8 cellular contexts compared by ENCODE assay signal in genomic region chr1:204516180-204516879, GRCh38. TPM values are rescaled to one million over a fixed set of nuclear protein-coding genes. Genes with fewer than 3 reads are reported as not detected.
DNase-seq lines count a peak whose midpoint lies in the region; ATAC-seq and TF ChIP-seq lines count a peak whose summit lies in the region.

Gene MDM4 (plus strand): TSS chr1:204516406. CDS start chr1:204525519, 9,113 bp downstream.

- peak within 1 kb of the TSS; percentile 71 for H2BK15ac ChIP-seq in mesenchymal stem cell (ENCODE audit: low read depth, poor library complexity, severe bottlenecking)

- H4K8ac ChIP-seq in mesenchymal stem cell (ENCODE audit: low read length) = peak within 1 kb of the TSS; percentile 95

- no peaks in the 10 kb centered on the region for H3K9me3 ChIP-seq in Caco-2
- H3K9me3 ChIP-seq in HUES48 (ENCODE audit: control insufficient read depth, insufficient read depth, low read length) = no peaks in the 10 kb centered on the region
- H3K9me3 ChIP-seq in endocrine pancreas (ENCODE audit: control insufficient read depth, low read length) = no peaks in the 10 kb centered on the region
- H3K9me3 ChIP-seq in mesenchymal stem cell (ENCODE audit: control insufficient read depth, low read length) = no peaks in the 10 kb centered on the region

- peak within 1 kb of the TSS; percentile 95 for H3K9ac ChIP-seq in HUES48 (ENCODE audit: low read depth, low read length)
- peak within 1 kb of the TSS; percentile 82 for H3K9ac ChIP-seq in endocrine pancreas (ENCODE audit: control insufficient read depth, insufficient read depth, low read length)
- peak within 1 kb of the TSS; percentile 99 for H3K9ac ChIP-seq in mesenchymal stem cell (ENCODE audit: low read length)

- intact Hi-C loops in Caco-2 (cut with micrococcal nuclease; ENCODE audit: unreplicated experiment) = loop anchor here (1.0 kb wide), 1 partner anchor 9 kb away; no protein-coding TSS in a partner anchor

- peak within 1 kb of the TSS in 1 of 2 experiments; percentile 51 for H3K23ac ChIP-seq in mesenchymal stem cell (ENCODE audit: low read length in 2 of 2)

- H3K27ac ChIP-seq in HUES48 (ENCODE audit: low read depth, low read length) = peak within 1 kb of the TSS; percentile 99
- peak within 1 kb of the TSS; percentile 76 for H3K27ac ChIP-seq in mesenchymal stem cell (ENCODE audit: low read length, poor library complexity, severe bottlenecking)

- H3K4me2 ChIP-seq in mesenchymal stem cell (ENCODE audit: low read length, poor library complexity, severe bottlenecking) = peak within 1 kb of the TSS; percentile 60

- H2BK120ac ChIP-seq in mesenchymal stem cell (ENCODE audit: low read depth, low read length) = peak within 1 kb of the TSS; percentile 80

- H2AK5ac ChIP-seq in mesenchymal stem cell (ENCODE audit: low read length, severe bottlenecking) = no peak within 1 kb of the TSS

- WGBS in mesenchymal stem cell = under 1% methylated on average over 43 of the region's 43 CpGs

- H2BK5ac ChIP-seq in mesenchymal stem cell (ENCODE audit: low read depth, low read length, poor library complexity, severe bottlenecking) = peak within 1 kb of the TSS; percentile 86

- no peaks in the 10 kb centered on the region for H3K4me1 ChIP-seq in Caco-2
- H3K4me1 ChIP-seq in HUES48 (ENCODE audit: control insufficient read depth, insufficient read depth, low read length) = no peaks in the 10 kb centered on the region
- no peaks in the 10 kb centered on the region for H3K4me1 ChIP-seq in endocrine pancreas (ENCODE audit: control insufficient read depth, insufficient read depth, low read length)
- H3K4me1 ChIP-seq in mesenchymal stem cell (ENCODE audit: control insufficient read depth, insufficient read depth, low read depth, low read length) = peaks cover 14% of the 10 kb centered on the region

- no peaks in the 10 kb centered on the region for H3K36me3 ChIP-seq in Caco-2 (ENCODE audit: control insufficient read depth, insufficient read depth, low read length)
- peaks cover 14% of the 10 kb centered on the region for H3K36me3 ChIP-seq in HUES48 (ENCODE audit: control insufficient read depth, insufficient read depth, low read length)
- H3K36me3 ChIP-seq in endocrine pancreas (ENCODE audit: control insufficient read depth, insufficient read depth, low read length) = no peaks in the 10 kb centered on the region
- peaks cover 12% of the 10 kb centered on the region in 2 experiments for H3K36me3 ChIP-seq in mesenchymal stem cell (ENCODE audit: control insufficient read depth in 1 of 2, insufficient read depth in 2 of 2, low read depth in 1 of 2, low read length in 2 of 2)

- peaks cover 3% of the 10 kb centered on the region for H3K79me1 ChIP-seq in mesenchymal stem cell (replicated peaks; ENCODE audit: low read length, poor library complexity, severe bottlenecking)

- ATAC-seq in GM21423 (IDR thresholded peaks at IDR 0.05; ENCODE audit: unreplicated experiment) = peak; percentile 76

- POLR2A ChIA-PET in Caco-2 (lab: Charles Lee) = interaction anchor here (0.5 to 1.8 kb wide), 12 partner anchors 9 to 1628 kb away, joined by 3 to 63 read pairs (median 3); partner anchors contain the start of gene PIK3C2B

- H3K27ac Mint-ChIP-seq in Caco-2 (ENCODE audit: unreplicated experiment) = no peak within 1 kb of the TSS

- no peak within 1 kb of the TSS for H2BK12ac ChIP-seq in mesenchymal stem cell (ENCODE audit: low read length in 2 of 2)

- H2AFZ ChIP-seq in mesenchymal stem cell (ENCODE audit: low read depth, low read length) = peak within 1 kb of the TSS; percentile 92

- peak within 1 kb of the TSS; percentile 29 to 94 for H3K4ac ChIP-seq in mesenchymal stem cell (ENCODE audit: low read depth in 1 of 2, low read length in 2 of 2)

- H3K18ac ChIP-seq in mesenchymal stem cell (ENCODE audit: low read depth in 1 of 2, low read length in 2 of 2) = peak within 1 kb of the TSS; percentile 89 to 98

- H3K36me3 Mint-ChIP-seq in Caco-2 (ENCODE audit: insufficient read depth, unreplicated experiment) = peaks cover 6% of the 10 kb centered on the region

- no peak for TF ChIP-seq CTCF in Caco-2 (IDR thresholded peaks at IDR 0.05; ENCODE audit: insufficient read depth in 1 of 2, low read depth in 1 of 2, low read length in 1 of 2, severe bottlenecking in 1 of 2, unreplicated experiment in 1 of 2)

- H3K27me3 Mint-ChIP-seq in Caco-2 (ENCODE audit: insufficient read depth, unreplicated experiment) = no peaks in the 10 kb centered on the region

- no peak within 1 kb of the TSS for H3K4me3 Mint-ChIP-seq in Caco-2 (ENCODE audit: unreplicated experiment)

- H3K4me1 Mint-ChIP-seq in Caco-2 (ENCODE audit: low read depth, unreplicated experiment) = peaks cover 7% of the 10 kb centered on the region

- H3K4me3 ChIP-seq in Caco-2 (ENCODE audit: low read depth, low read length) = peak within 1 kb of the TSS; percentile 49
- H3K4me3 ChIP-seq in HUES48 (ENCODE audit: low read depth, low read length) = peak within 1 kb of the TSS; percentile 93
- H3K4me3 ChIP-seq in endocrine pancreas (ENCODE audit: control insufficient read depth, insufficient read depth, low read length) = peak within 1 kb of the TSS; percentile 81
- H3K4me3 ChIP-seq in mesenchymal stem cell (ENCODE audit: insufficient read depth in 1 of 2, low read depth in 1 of 2, low read length in 2 of 2) = peak within 1 kb of the TSS; percentile 80 to 100

- H3K27me3 ChIP-seq in Caco-2 (replicated peaks; ENCODE audit: control insufficient read depth, insufficient read depth, low read length) (no peaks in the 10 kb centered on the region), HUES48 (ENCODE audit: control insufficient read depth, insufficient read depth, low read length) (no peaks in the 10 kb centered on the region), endocrine pancreas (ENCODE audit: control insufficient read depth, insufficient read depth, low read length) (no peaks in the 10 kb centered on the region), mesenchymal stem cell (ENCODE audit: control insufficient read depth in 1 of 2, insufficient read depth in 1 of 2, low read length in 2 of 2) (no peaks in the 10 kb centered on the region)

- CTCF ChIA-PET in Caco-2 (lab: Charles Lee) = interaction anchor here (0.6 to 1.7 kb wide), 9 partner anchors 9 to 345 kb away, joined by 3 to 22 read pairs (median 5); partner anchors contain the start of gene PIK3C2B

- H4K91ac ChIP-seq in mesenchymal stem cell (ENCODE audit: low read length) = peak within 1 kb of the TSS; percentile 79

- H3K14ac ChIP-seq in mesenchymal stem cell (ENCODE audit: low read length in 2 of 2) = peak within 1 kb of the TSS; percentile 47 to 92

- no peaks in the 10 kb centered on the region for H3K9me3 Mint-ChIP-seq in Caco-2 (ENCODE audit: unreplicated experiment)

- BruUV-seq in Caco-2 (replicated peaks; lab: Mats Ljungman, UMichigan) = no TSS peak

- DNase-seq in Caco-2 = peak; percentile 95 to 96
- DNase-seq in NOMO-1 treated with dmso at 0.1 percent for 144 hours (lab: John Stamatoyannopoulos, UW; ENCODE audit: unreplicated experiment) = peak; percentile 91
- peak; percentile 90 to 91 for DNase-seq in activated CD8-positive, alpha-beta memory T cell treated with anti-CD3 and anti-CD28 coated beads for 4 hours (ENCODE audit: low read depth in 2 of 2)
- peak; percentile 98 for DNase-seq in mesenchymal stem cell
- DNase-seq in stimulated activated CD8-positive, alpha-beta memory T cell treated with anti-CD3 and anti-CD28 coated beads, Interleukin-12 subunit alpha, Interleukin-12 subunit beta, amount 100 ng/mL, for 24 hours (ENCODE audit: extremely low read depth) = peak; percentile 86

RNA-seq across cellular contexts. Expression of gene MDM4, which starts in this region (rescaled TPM):
- total RNA-seq in Caco-2 (2022) = 56.5 and 58.9 TPM in 2 replicates
- 10.6 TPM for polyA plus RNA-seq in mesenchymal stem cell (2013, experiment 1 of 2)
- polyA plus RNA-seq in mesenchymal stem cell (2013, experiment 2 of 2) = 9.5 TPM

Comparison
In these comparisons a context has a peak if more than half of its experiments do, and no peak if none do; other contexts are left out.
1. Peak in every context shown above with its lines: DNase-seq, ATAC-seq, H3K4me3 ChIP-seq and H3K27ac ChIP-seq.